Comparison of ENCODE assay signal across 1 cellular context in genomic region chr17:32894245-32894644, GRCh38.
TF ChIP-seq lines count a peak whose summit lies in the region.

No MANE protein-coding gene starts in this region.

TF ChIP-seq in K562, 482 proteins besides CTCF, POLR2A, EP300 and RAD21 (continued from another document and continues in another):
- peak; percentile 28; the same call in 1 of the 2 replicates for TF ChIP-seq ZBTB40 (IDR thresholded peaks at IDR 0.05)
- TF ChIP-seq ZBTB40 (CRISPR knock-in tag; IDR thresholded peaks at IDR 0.05), result no peak
- no peak for TF ChIP-seq NR0B1 (IDR thresholded peaks at IDR 0.05; ENCODE audit: partially characterized antibody)
- peak; percentile 63; the same call in 1 of the 2 replicates for TF ChIP-seq ZKSCAN8 (CRISPR knock-in tag; IDR thresholded peaks at IDR 0.05)
- peak; percentile 44; the same call in 1 of the 2 replicates for TF ChIP-seq BCOR (IDR thresholded peaks at IDR 0.05)
- peak; percentile 61 for TF ChIP-seq FOSL1 (tag; conservative IDR thresholded peaks at IDR 0.05)
- TF ChIP-seq ZNF212 (CRISPR knock-in tag; IDR thresholded peaks at IDR 0.05), result no peak
- TF ChIP-seq FIP1L1 (IDR thresholded peaks at IDR 0.05; ENCODE audit: low read depth, low read length, poor library complexity, severe bottlenecking), result no peak
- no peak for TF ChIP-seq SETDB1 (IDR thresholded peaks at IDR 0.05; ENCODE audit: low read length)
- no peak for TF ChIP-seq ZFP1 (CRISPR knock-in tag; IDR thresholded peaks at IDR 0.05)
- 0 out of 2 replicates have a peak, but pooled peaks have one; percentile 40 for TF ChIP-seq HES1 (IDR thresholded peaks at IDR 0.05; ENCODE audit: low read depth)
- no peak for TF ChIP-seq ZBTB33 (CRISPR knock-in tag; IDR thresholded peaks at IDR 0.05)
- TF ChIP-seq CREB5 (CRISPR knock-in tag; IDR thresholded peaks at IDR 0.05), result no peak
- TF ChIP-seq POLR2AphosphoS5 (IDR thresholded peaks at IDR 0.05; ENCODE audit: control insufficient read depth, insufficient read depth, low read depth, low read length), result peak; percentile 52; the same call in 1 of the 2 replicates
- TF ChIP-seq TRIM28 (IDR thresholded peaks at IDR 0.05), result 0 out of 2 replicates have a peak, but pooled peaks have one; percentile 30
- peak; percentile 41; the same call in 1 of the 2 replicates for TF ChIP-seq ZNF589 (CRISPR knock-in tag; IDR thresholded peaks at IDR 0.05; ENCODE audit: low read depth)
- peak; percentile 77 for TF ChIP-seq JUND (IDR thresholded peaks at IDR 0.05; ENCODE audit: borderline replicate concordance, low read depth, low read length)
- TF ChIP-seq JUND (tag; IDR thresholded peaks at IDR 0.05; ENCODE audit: borderline replicate concordance, low read depth, low read length), result peak; percentile 41; the same call in 1 of the 3 replicates
- TF ChIP-seq MXI1 (IDR thresholded peaks at IDR 0.05; ENCODE audit: low read depth, low read length), result no peak
- TF ChIP-seq HMBOX1 (IDR thresholded peaks at IDR 0.05), result peak; percentile 93
- TF ChIP-seq BHLHE40 (IDR thresholded peaks at IDR 0.05; ENCODE audit: low read length), result no peak
- 0 out of 4 replicates have a peak, but pooled peaks of 1 of the 2 experiments have one; percentile 15 for TF ChIP-seq NRF1 (conservative IDR thresholded peaks at IDR 0.05 in 1 of 2, IDR thresholded peaks at IDR 0.05 in 1 of 2)
- TF ChIP-seq RBM39 (optimal IDR thresholded peaks at IDR 0.05; ENCODE audit: low read depth, low read length), result no peak
- TF ChIP-seq FOXA1 (IDR thresholded peaks at IDR 0.05; ENCODE audit: borderline replicate concordance), result no peak
- no peak for TF ChIP-seq ZC3H8 (IDR thresholded peaks at IDR 0.05)
- TF ChIP-seq ZBTB34 (CRISPR knock-in tag; IDR thresholded peaks at IDR 0.05), result no peak
- peak in 1 of 2 experiments; percentile 38; a peak in 1 of 4 replicates for TF ChIP-seq UBTF (IDR thresholded peaks at IDR 0.05; ENCODE audit: borderline replicate concordance in 1 of 2, low read depth in 2 of 2, low read length in 2 of 2)
- peak; percentile 71; the same call in 1 of the 2 replicates for TF ChIP-seq ETV5 (CRISPR knock-in tag; IDR thresholded peaks at IDR 0.05; ENCODE audit: low read depth)
- TF ChIP-seq ZBTB8A (IDR thresholded peaks at IDR 0.05; ENCODE audit: partially characterized antibody), result no peak
- no peak for TF ChIP-seq ZNF436 (CRISPR knock-in tag; IDR thresholded peaks at IDR 0.05)
- TF ChIP-seq TAF9B (IDR thresholded peaks at IDR 0.05; ENCODE audit: partially characterized antibody), result no peak
- TF ChIP-seq CREM (IDR thresholded peaks at IDR 0.05; ENCODE audit: low read depth), result peak; percentile 73
- TF ChIP-seq KAT8 (IDR thresholded peaks at IDR 0.05; ENCODE audit: low read depth), result no peak
- TF ChIP-seq CHD1 (IDR thresholded peaks at IDR 0.05; ENCODE audit: low read length), result no peak
- TF ChIP-seq MEIS2 (IDR thresholded peaks at IDR 0.05; ENCODE audit: partially characterized antibody), result peak; percentile 80
- no peak for TF ChIP-seq SUPT5H (IDR thresholded peaks at IDR 0.05)
- TF ChIP-seq ZNF124 (CRISPR knock-in tag; IDR thresholded peaks at IDR 0.05), result no peak
- no peak for TF ChIP-seq PHB (CRISPR knock-in tag; IDR thresholded peaks at IDR 0.05)
- TF ChIP-seq GTF2F1 (IDR thresholded peaks at IDR 0.05; ENCODE audit: low read depth, low read length), result no peak
- TF ChIP-seq CCNT2 (IDR thresholded peaks at IDR 0.05; ENCODE audit: borderline replicate concordance, extremely low read depth, insufficient read length, low read depth, low read length), result no peak
- TF ChIP-seq PCBP2 (IDR thresholded peaks at IDR 0.05; ENCODE audit: low read depth, low read length, poor library complexity, severe bottlenecking), result no peak
- peak; percentile 83 for TF ChIP-seq ZBTB2 (IDR thresholded peaks at IDR 0.05)
- no peak for TF ChIP-seq ZNF143 (CRISPR knock-in tag; IDR thresholded peaks at IDR 0.05)
